17 cellular contexts compared by ENCODE assay signal in the genomic region with DNA sequence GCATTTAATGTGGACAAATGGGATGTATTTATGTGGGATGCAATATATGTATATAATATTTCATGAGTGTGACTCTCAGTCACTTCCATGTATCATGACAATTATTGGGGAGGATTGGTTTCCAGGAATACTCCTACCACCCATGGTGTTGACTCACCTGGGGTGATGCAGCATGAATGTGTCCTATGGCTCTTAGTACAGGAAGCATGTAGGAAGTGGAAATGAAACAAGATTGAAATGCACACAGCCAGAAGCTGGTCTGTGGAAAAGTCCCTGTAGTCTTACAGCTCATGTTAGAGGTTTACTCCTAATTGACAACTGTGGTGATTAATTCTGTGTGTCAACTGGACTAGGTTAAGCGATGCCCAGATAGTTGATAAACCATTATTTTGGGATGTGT.
A peak's percentile ranks its signal among the peaks of the same experiment; 100 is the strongest.
DNase-seq lines count a peak whose midpoint lies in the region; ATAC-seq lines count a peak whose summit lies in the region.
"Had no signal": no experiment of that assay in that cellular context is flagged by ENCODE, and none has a peak within 500 bp of the region (broad histone marks: within the 10 kb centered on the region; RNA-seq: fewer than 3 reads in every experiment).

No MANE protein-coding gene starts in this region.

- DNase-seq in activated CD4-positive, alpha-beta T cell treated with anti-CD3 and anti-CD28 coated beads, Interleukin-2, amount 10 ng/mL, durations not matched to agents 24 days and 14 days: no peak
- DNase-seq in activated CD4-positive, alpha-beta T cell treated with anti-CD3 and anti-CD28 coated beads, Interleukin-2, amount 50 U/mL, for 1 hour: no peak
- DNase-seq in HPDE6-E6E7 (ENCODE audit: extremely low spot score): peak; percentile 55
- peak; percentile 10 for DNase-seq in activated naive CD8-positive, alpha-beta T cell treated with anti-CD3 and anti-CD28 coated beads for 36 hours
- peak; percentile 81 to 86 for DNase-seq in lung microvascular endothelial cell (ENCODE audit: low read depth in 2 of 2)
- DNase-seq in NCI-H524 treated with DMSO at 0.1 percent for 48 hours (lab: John Stamatoyannopoulos, UW): no peak
- DNase-seq in DMS 273 (lab: John Stamatoyannopoulos, UW; ENCODE audit: unreplicated experiment): no peak
- DNase-seq: ACHN; body of pancreas; MM.1S; NCI-H2171; nucleus accumbens; stimulated activated CD4-positive, alpha-beta T cell treated with anti-CD3 and anti-CD28 coated beads, Interleukin-12 subunit alpha, Interleukin-12 subunit beta, amount 100 ng/mL, for 4 hours; stimulated activated CD8-positive, alpha-beta memory T cell treated with anti-CD3 and anti-CD28 coated beads, Interleukin-4, amount 100 ng/mL, for 48 hours; T-helper 17 cell; uterus had no signal

- ATAC-seq in GM18861 (IDR thresholded peaks at IDR 0.05; ENCODE audit: unreplicated experiment): no peak
- ATAC-seq: body of pancreas, T-helper 17 cell had no signal

- no peaks in the 10 kb centered on the region for H3K27me3 Mint-ChIP-seq in activated CD4-positive, alpha-beta T cell treated with anti-CD3 and anti-CD28 coated beads, Interleukin-2, amount 10 ng/mL, durations not matched to agents 24 days and 14 days
- H3K27me3 Mint-ChIP-seq in activated naive CD8-positive, alpha-beta T cell treated with anti-CD3 and anti-CD28 coated beads for 36 hours: no peaks in the 10 kb centered on the region
- H3K27me3 Mint-ChIP-seq: T-helper 17 cell had no signal

- intact Hi-C loops in activated CD4-positive, alpha-beta T cell treated with anti-CD3 and anti-CD28 coated beads, Interleukin-2, amount 10 ng/mL, durations not matched to agents 24 days and 14 days (cut with micrococcal nuclease): no loop called here

- H3K4me3 Mint-ChIP-seq in activated CD4-positive, alpha-beta T cell treated with anti-CD3 and anti-CD28 coated beads, Interleukin-2, amount 10 ng/mL, durations not matched to agents 24 days and 14 days: no peak overlapping the region
- H3K4me3 Mint-ChIP-seq in activated naive CD8-positive, alpha-beta T cell treated with anti-CD3 and anti-CD28 coated beads for 36 hours: no peak overlapping the region
- H3K4me3 Mint-ChIP-seq: T-helper 17 cell had no signal

- H3K27ac Mint-ChIP-seq in activated CD4-positive, alpha-beta T cell treated with anti-CD3 and anti-CD28 coated beads, Interleukin-2, amount 10 ng/mL, durations not matched to agents 24 days and 14 days: peak overlapping the region; percentile 61
- peak overlapping the region; percentile 13 for H3K27ac Mint-ChIP-seq in activated naive CD8-positive, alpha-beta T cell treated with anti-CD3 and anti-CD28 coated beads for 36 hours
- H3K27ac Mint-ChIP-seq: T-helper 17 cell had no signal

- H3K4me1 Mint-ChIP-seq in activated CD4-positive, alpha-beta T cell treated with anti-CD3 and anti-CD28 coated beads, Interleukin-2, amount 10 ng/mL, durations not matched to agents 24 days and 14 days: peaks cover 30% of the 10 kb centered on the region
- H3K4me1 Mint-ChIP-seq in activated naive CD8-positive, alpha-beta T cell treated with anti-CD3 and anti-CD28 coated beads for 36 hours: peaks cover 34% of the 10 kb centered on the region
- H3K4me1 Mint-ChIP-seq: T-helper 17 cell had no signal

- no peaks in the 10 kb centered on the region for H3K36me3 Mint-ChIP-seq in activated CD4-positive, alpha-beta T cell treated with anti-CD3 and anti-CD28 coated beads, Interleukin-2, amount 10 ng/mL, durations not matched to agents 24 days and 14 days (ENCODE audit: low read depth)
- H3K36me3 Mint-ChIP-seq in activated naive CD8-positive, alpha-beta T cell treated with anti-CD3 and anti-CD28 coated beads for 36 hours: no peaks in the 10 kb centered on the region

- no peaks in the 10 kb centered on the region for H3K9me3 Mint-ChIP-seq in activated CD4-positive, alpha-beta T cell treated with anti-CD3 and anti-CD28 coated beads, Interleukin-2, amount 10 ng/mL, durations not matched to agents 24 days and 14 days
- H3K9me3 Mint-ChIP-seq in activated naive CD8-positive, alpha-beta T cell treated with anti-CD3 and anti-CD28 coated beads for 36 hours: peaks cover 1% of the 10 kb centered on the region

Comparison
In these comparisons a context has a peak if more than half of its experiments do, and no peak if none do; other contexts are left out.
1. DNase-seq: peak in HPDE6-E6E7 (single experiment), activated naive CD8-positive, alpha-beta T cell treated with anti-CD3 and anti-CD28 coated beads for 36 hours (single experiment) and lung microvascular endothelial cell (2 of 2); none in activated CD4-positive, alpha-beta T cell treated with anti-CD3 and anti-CD28 coated beads, Interleukin-2, amount 10 ng/mL, durations not matched to agents 24 days and 14 days (single experiment), activated CD4-positive, alpha-beta T cell treated with anti-CD3 and anti-CD28 coated beads, Interleukin-2, amount 50 U/mL, for 1 hour (single experiment), NCI-H524 treated with DMSO at 0.1 percent for 48 hours (single experiment) and DMS 273 (single experiment).